In the genomic region with DNA sequence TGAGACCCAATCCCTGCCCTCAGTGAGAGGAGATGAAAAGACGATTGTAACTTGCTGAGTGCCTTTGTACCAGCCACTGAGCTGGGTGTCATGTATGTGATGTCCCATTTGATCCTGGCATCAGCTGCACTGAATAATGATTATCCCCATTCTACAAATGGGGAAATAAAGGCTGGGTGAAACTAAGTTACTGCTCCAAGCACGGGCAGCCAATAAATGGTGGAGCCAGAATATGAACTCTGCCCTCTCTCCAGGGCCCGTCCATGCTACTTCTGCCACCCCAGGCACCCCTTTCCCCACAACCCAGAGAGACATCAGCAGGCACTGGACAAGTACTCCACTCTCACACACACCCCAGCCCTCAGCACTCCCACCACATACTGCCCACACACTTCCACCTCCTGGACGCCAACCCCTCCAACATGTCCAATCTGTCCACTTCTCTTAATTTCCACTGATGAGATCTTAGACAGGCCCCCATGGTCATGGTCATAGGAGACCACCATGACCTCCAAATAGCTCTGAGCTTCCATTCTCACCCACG, we compare ENCODE assay signal across 18 cellular contexts.
DNase-seq lines count a peak whose midpoint lies in the region; ATAC-seq and TF ChIP-seq lines count a peak whose summit lies in the region.
"Had no signal": no experiment of that assay in that cellular context is flagged by ENCODE, and none has a peak within 500 bp of the region (broad histone marks: within the 10 kb centered on the region; RNA-seq: fewer than 3 reads in every experiment).

No MANE protein-coding gene starts in this region.

- intact Hi-C loops in upper lobe of right lung (cut with DNase I), result no loop called here

- H3K27me3 ChIP-seq in mucosa of rectum (ENCODE audit: control insufficient read depth in 2 of 2, insufficient read depth in 2 of 2, low read length in 2 of 2), result peaks cover 0 to 3% of the 10 kb centered on the region in 2 donors
- no peaks in the 10 kb centered on the region for H3K27me3 ChIP-seq in upper lobe of right lung
- H3K27me3 ChIP-seq in SK-N-SH (ENCODE audit: insufficient read depth), result no peaks in the 10 kb centered on the region
- H3K27me3 ChIP-seq: BLaER1 treated with 17β-estradiol and CSF1 and Interleukin-3, amounts not matched to agents 10 nM and 100 nM; MG63 had no signal

- WGBS in SK-N-SH (ENCODE audit: low lambda C conversion rate), result 50% methylated on average over 3 of the region's 5 CpGs

- TF ChIP-seq CTCF in upper lobe of right lung (IDR thresholded peaks at IDR 0.05), result no peak
- TF ChIP-seq CTCF in SK-N-SH (IDR thresholded peaks at IDR 0.05), result no peak

- H3K9me3 ChIP-seq in mucosa of rectum (ENCODE audit: control insufficient read depth in 2 of 2, low read length in 2 of 2), result no peaks in the 10 kb centered on the region
- no peaks in the 10 kb centered on the region for H3K9me3 ChIP-seq in upper lobe of right lung
- no peaks in the 10 kb centered on the region for H3K9me3 ChIP-seq in SK-N-SH
- H3K9me3 ChIP-seq: BLaER1 treated with 17β-estradiol and CSF1 and Interleukin-3, amounts not matched to agents 10 nM and 100 nM; MG63 had no signal

- H3K36me3 ChIP-seq in mucosa of rectum (ENCODE audit: control insufficient read depth in 2 of 2, insufficient read depth in 2 of 2, low read length in 2 of 2), result no peaks in the 10 kb centered on the region
- no peaks in the 10 kb centered on the region for H3K36me3 ChIP-seq in upper lobe of right lung
- no peaks in the 10 kb centered on the region for H3K36me3 ChIP-seq in SK-N-SH (replicated peaks in 1 of 2; ENCODE audit: control insufficient read depth in 1 of 2, insufficient read depth in 2 of 2, low read length in 1 of 2)
- H3K36me3 ChIP-seq: BLaER1 treated with 17β-estradiol and CSF1 and Interleukin-3, amounts not matched to agents 10 nM and 100 nM; MG63 had no signal

- TF ChIP-seq RAD21 in SK-N-SH (IDR thresholded peaks at IDR 0.05; ENCODE audit: low read length), result no peak

- H3K9ac ChIP-seq in mucosa of rectum (ENCODE audit: low read depth in 1 of 2, low read length in 2 of 2), result no peak overlapping the region
- no peak overlapping the region for H3K9ac ChIP-seq in SK-N-SH
- H3K9ac ChIP-seq: BLaER1 treated with 17β-estradiol and CSF1 and Interleukin-3, amounts not matched to agents 10 nM and 100 nM had no signal

- peak; percentile 40 for DNase-seq in activated CD8-positive, alpha-beta memory T cell treated with anti-CD3 and anti-CD28 coated beads for 24 hours
- no peak for DNase-seq in activated CD8-positive, alpha-beta memory T cell treated with anti-CD3 and anti-CD28 coated beads, Interleukin-2, amount 50 U/mL, for 48 hours
- DNase-seq in ecto neural progenitor cell (ENCODE audit: low spot score), result peak; percentile 11
- DNase-seq in upper lobe of right lung, result peak; percentile 27
- DNase-seq in NCI-H1930 (lab: John Stamatoyannopoulos, UW), result no peak
- no peak for DNase-seq in SK-N-SH
- DNase-seq: 8988T; CD8-positive, alpha-beta memory T cell; DND-41; Karpas-422; NCI-H1092; NCI-H2227 treated with DMSO at 0.1 percent for 48 hours; NCI-H524; SHP77 treated with DMSO at 0.1 percent for 48 hours had no signal

- ATAC-seq in upper lobe of right lung (no peak), GM18505 (IDR thresholded peaks at IDR 0.05; ENCODE audit: unreplicated experiment) (no peak)

- H4K20me1 ChIP-seq in SK-N-SH (ENCODE audit: insufficient read depth), result no peaks in the 10 kb centered on the region
- H4K20me1 ChIP-seq: BLaER1 treated with 17β-estradiol and CSF1 and Interleukin-3, amounts not matched to agents 10 nM and 100 nM had no signal

- TF ChIP-seq EP300 in SK-N-SH (IDR thresholded peaks at IDR 0.05; ENCODE audit: borderline replicate concordance in 1 of 2, low read depth in 1 of 2, low read length in 1 of 2), result no peak

- no peak overlapping the region for H3K4me3 ChIP-seq in mucosa of rectum (ENCODE audit: low read length in 2 of 2)
- no peak overlapping the region for H3K4me3 ChIP-seq in upper lobe of right lung
- H3K4me3 ChIP-seq in SK-N-SH (ENCODE audit: low read depth in 2 of 2, low read length in 1 of 2), result no peak overlapping the region
- H3K4me3 ChIP-seq: BLaER1 treated with 17β-estradiol and CSF1 and Interleukin-3, amounts not matched to agents 10 nM and 100 nM; MG63 had no signal

- no peaks in the 10 kb centered on the region for H3K9me2 ChIP-seq in SK-N-SH

- H2AFZ ChIP-seq in SK-N-SH (ENCODE audit: low read depth), result no peak overlapping the region

- POLR2A ChIA-PET in SK-N-SH (lab: Yijun Ruan, JAX), result no interaction called here

- no peak overlapping the region for H3K4me2 ChIP-seq in SK-N-SH

- H3F3A ChIP-seq in SK-N-SH (replicated peaks; ENCODE audit: insufficient read depth), result no peaks in the 10 kb centered on the region

- H3K79me2 ChIP-seq in SK-N-SH (ENCODE audit: insufficient read depth), result no peaks in the 10 kb centered on the region

- no peak for TF ChIP-seq POLR2A in GM18505 (IDR thresholded peaks at IDR 0.05; ENCODE audit: borderline replicate concordance, extremely low read depth, insufficient read depth, insufficient read length)

- CTCF ChIA-PET in SK-N-SH (lab: Yijun Ruan, JAX), result no interaction called here

- H3K27ac ChIP-seq in mucosa of rectum (ENCODE audit: low read depth in 2 of 2, low read length in 2 of 2) (peak overlapping the region; percentile 32 to 54), upper lobe of right lung (no peak overlapping the region), SK-N-SH (ENCODE audit: low read depth in 2 of 2, low read length in 1 of 2) (no peak overlapping the region)
- H3K27ac ChIP-seq: BLaER1 treated with 17β-estradiol and CSF1 and Interleukin-3, amounts not matched to agents 10 nM and 100 nM had no signal

- H3K4me1 ChIP-seq in mucosa of rectum (ENCODE audit: control insufficient read depth in 2 of 2, insufficient read depth in 2 of 2, low read length in 2 of 2) (peaks cover 0 to 3% of the 10 kb centered on the region in 2 donors), upper lobe of right lung (no peaks in the 10 kb centered on the region), SK-N-SH (ENCODE audit: control insufficient read depth in 1 of 2, insufficient read depth in 2 of 2, low read depth in 1 of 2, low read length in 1 of 2) (peaks cover 0 to 8% of the 10 kb centered on the region in 2 experiments; a peak in 1 of 4 replicates)

TF ChIP-seq in SK-N-SH, 30 proteins besides CTCF, POLR2A, EP300 and RAD21 (continues in another document):
- TF ChIP-seq, protein P1, sequence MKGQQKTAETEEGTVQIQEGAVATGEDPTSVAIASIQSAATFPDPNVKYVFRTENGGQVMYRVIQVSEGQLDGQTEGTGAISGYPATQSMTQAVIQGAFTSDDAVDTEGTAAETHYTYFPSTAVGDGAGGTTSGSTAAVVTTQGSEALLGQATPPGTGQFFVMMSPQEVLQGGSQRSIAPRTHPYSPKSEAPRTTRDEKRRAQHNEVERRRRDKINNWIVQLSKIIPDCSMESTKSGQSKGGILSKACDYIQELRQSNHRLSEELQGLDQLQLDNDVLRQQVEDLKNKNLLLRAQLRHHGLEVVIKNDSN (IDR thresholded peaks at IDR 0.05; ENCODE audit: borderline replicate concordance, low read depth), result no peak
- TF ChIP-seq FOSL2 (IDR thresholded peaks at IDR 0.05; ENCODE audit: borderline replicate concordance, low read depth), result no peak
- TF ChIP-seq, protein P2, sequence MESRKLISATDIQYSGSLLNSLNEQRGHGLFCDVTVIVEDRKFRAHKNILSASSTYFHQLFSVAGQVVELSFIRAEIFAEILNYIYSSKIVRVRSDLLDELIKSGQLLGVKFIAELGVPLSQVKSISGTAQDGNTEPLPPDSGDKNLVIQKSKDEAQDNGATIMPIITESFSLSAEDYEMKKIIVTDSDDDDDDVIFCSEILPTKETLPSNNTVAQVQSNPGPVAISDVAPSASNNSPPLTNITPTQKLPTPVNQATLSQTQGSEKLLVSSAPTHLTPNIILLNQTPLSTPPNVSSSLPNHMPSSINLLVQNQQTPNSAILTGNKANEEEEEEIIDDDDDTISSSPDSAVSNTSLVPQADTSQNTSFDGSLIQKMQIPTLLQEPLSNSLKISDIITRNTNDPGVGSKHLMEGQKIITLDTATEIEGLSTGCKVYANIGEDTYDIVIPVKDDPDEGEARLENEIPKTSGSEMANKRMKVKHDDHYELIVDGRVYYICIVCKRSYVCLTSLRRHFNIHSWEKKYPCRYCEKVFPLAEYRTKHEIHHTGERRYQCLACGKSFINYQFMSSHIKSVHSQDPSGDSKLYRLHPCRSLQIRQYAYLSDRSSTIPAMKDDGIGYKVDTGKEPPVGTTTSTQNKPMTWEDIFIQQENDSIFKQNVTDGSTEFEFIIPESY (IDR thresholded peaks at IDR 0.05; ENCODE audit: borderline replicate concordance, low read depth), result no peak
- no peak for TF ChIP-seq TAF1 (IDR thresholded peaks at IDR 0.05; ENCODE audit: borderline replicate concordance, low read depth, low read length)
- TF ChIP-seq RFX5 (IDR thresholded peaks at IDR 0.05; ENCODE audit: low read length), result no peak
- TF ChIP-seq YY1 (IDR thresholded peaks at IDR 0.05; ENCODE audit: low read depth), result no peak
- no peak for TF ChIP-seq GABPA (IDR thresholded peaks at IDR 0.05; ENCODE audit: low read depth)
- TF ChIP-seq SIN3A (IDR thresholded peaks at IDR 0.05; ENCODE audit: borderline replicate concordance, low read depth, low read length), result no peak
- TF ChIP-seq REST (IDR thresholded peaks at IDR 0.05; ENCODE audit: low read depth, low read length), result no peak
- no peak for TF ChIP-seq FOXM1 (IDR thresholded peaks at IDR 0.05; ENCODE audit: low read depth)

Comparison
In these comparisons a context has a peak if more than half of its experiments do, and no peak if none do; other contexts are left out.
1. DNase-seq: peak in activated CD8-positive, alpha-beta memory T cell treated with anti-CD3 and anti-CD28 coated beads for 24 hours (single experiment), ecto neural progenitor cell (single experiment) and upper lobe of right lung (single experiment); none in activated CD8-positive, alpha-beta memory T cell treated with anti-CD3 and anti-CD28 coated beads, Interleukin-2, amount 50 U/mL, for 48 hours (single experiment), NCI-H1930 (0 of 2) and SK-N-SH (single experiment).
2. H3K27ac ChIP-seq: peak in mucosa of rectum (2 of 2); none in upper lobe of right lung (single experiment) and SK-N-SH (0 of 2).